9 cellular contexts compared by ENCODE assay signal in the genomic region with DNA sequence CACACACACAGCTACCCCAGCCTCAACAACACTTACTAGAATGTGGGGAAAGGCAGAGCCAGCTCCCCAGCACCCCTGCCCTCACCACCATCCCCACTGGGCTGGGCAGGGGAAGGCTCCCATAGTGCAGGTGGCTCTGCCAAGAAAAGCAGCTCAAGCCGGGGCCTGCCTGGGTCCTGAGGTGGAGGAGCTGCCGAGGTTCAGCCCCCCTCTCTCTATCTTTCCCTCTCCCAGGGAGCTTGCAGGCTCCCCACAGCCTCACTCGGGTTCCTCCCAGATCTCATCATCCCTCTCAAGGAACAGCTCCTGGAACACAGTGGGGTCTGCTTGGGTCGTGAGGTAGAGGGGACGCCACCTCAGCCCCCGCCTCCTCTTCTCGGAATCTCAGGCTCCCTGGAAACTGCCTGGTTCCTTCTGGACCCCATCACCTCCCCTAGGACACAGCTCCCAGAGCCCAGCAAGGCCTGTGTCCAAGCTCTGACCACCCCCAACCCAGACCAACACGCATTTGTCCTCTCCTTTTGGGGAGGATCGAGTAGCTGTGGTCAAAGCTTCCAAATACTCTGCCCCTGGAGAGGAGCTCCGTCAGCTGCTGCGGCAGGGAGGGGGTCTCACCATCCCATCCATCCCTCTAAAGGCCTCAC. TPM values are rescaled to one million over a fixed set of nuclear protein-coding genes. Genes with fewer than 3 reads are reported as not detected.
DNase-seq lines count a peak whose midpoint lies in the region; ATAC-seq, FAIRE-seq and TF ChIP-seq lines count a peak whose summit lies in the region.
"Had no signal": no experiment of that assay in that cellular context is flagged by ENCODE, and none has a peak within 500 bp of the region (broad histone marks: within the 10 kb centered on the region; RNA-seq: fewer than 3 reads in every experiment).

No MANE protein-coding gene starts in this region.

- H4K20me1 ChIP-seq in mammary epithelial cell (ENCODE audit: insufficient read depth, low read length): no peaks in the 10 kb centered on the region

- 0% methylated on average over 1 of the region's 11 CpGs for WGBS in mammary epithelial cell (ENCODE audit: low coverage, missing lambda C conversion rate)

- H3K4me1 ChIP-seq in mammary epithelial cell (ENCODE audit: insufficient read depth, low read length) (peaks cover 55% of the 10 kb centered on the region), kidney (ENCODE audit: control insufficient read depth in 1 of 2, insufficient read depth in 1 of 2, low read depth in 1 of 2, low read length in 2 of 2) (peaks cover 24 to 25% of the 10 kb centered on the region in 2 donors), gastrocnemius medialis (peaks cover 22 to 25% of the 10 kb centered on the region in 2 donors)

- peak overlapping the region; percentile 80 for H3K4me2 ChIP-seq in mammary epithelial cell (ENCODE audit: insufficient read depth, low read depth, low read length)

- H3K4me3 ChIP-seq in mammary epithelial cell (replicated peaks in 1 of 3; ENCODE audit: insufficient read depth in 1 of 3, low read depth in 2 of 3, low read length in 3 of 3): peak overlapping the region; percentile 70 to 88 (median 72)
- H3K4me3 ChIP-seq in kidney (ENCODE audit: low read length in 2 of 2): peak overlapping the region; percentile 80 to 81
- H3K4me3 ChIP-seq in gastrocnemius medialis: peak overlapping the region; percentile 56 to 66 (median 62)

- H3K27ac ChIP-seq in mammary epithelial cell (ENCODE audit: insufficient read depth, low read depth, low read length): peak overlapping the region; percentile 93
- peak overlapping the region; percentile 82 to 90 for H3K27ac ChIP-seq in kidney (ENCODE audit: low read depth in 2 of 2, low read length in 2 of 2)
- H3K27ac ChIP-seq in gastrocnemius medialis: peak overlapping the region; percentile 82 to 88 (median 84)

- in situ Hi-C loops in mammary epithelial cell (cut with MboI; ENCODE audit: low sequenced_read_pairs in 2 of 2) (no loop called here), gastrocnemius medialis (cut with MboI; ENCODE audit: low sequenced_read_pairs in 4 of 4) (no loop called here)

- no peak overlapping the region for H2AFZ ChIP-seq in mammary epithelial cell (ENCODE audit: low read depth, low read length)

- peak; percentile 46 for DNase-seq in GM03348 (ENCODE audit: low spot score)
- DNase-seq in mammary epithelial cell: no peak
- peak; percentile 70 for DNase-seq in kidney
- peak in 1 of 2 donors; percentile 15 for DNase-seq in gastrocnemius medialis
- DNase-seq in midbrain (lab: John Stamatoyannopoulos, UW): no peak
- DNase-seq in middle frontal gyrus (ENCODE audit: extremely low spot score, low spot score): no peak
- DNase-seq: activated T-cell treated with anti-CD3 and anti-CD28 coated beads, Interleukin-2, amount 50 U/mL, for 72 hours had no signal

- H3K36me3 ChIP-seq in mammary epithelial cell (ENCODE audit: insufficient read depth, low read length): peaks cover 9% of the 10 kb centered on the region
- peaks cover 0 to 2% of the 10 kb centered on the region in 2 donors for H3K36me3 ChIP-seq in kidney (ENCODE audit: control insufficient read depth in 1 of 2, insufficient read depth in 2 of 2, low read length in 2 of 2)
- peaks cover 0 to 5% of the 10 kb centered on the region in 2 donors for H3K36me3 ChIP-seq in gastrocnemius medialis

- dilution Hi-C loops in mammary epithelial cell (cut with HindIII; ENCODE audit: low sequenced_read_pairs): no loop called here

- peaks cover 85% of the 10 kb centered on the region for H3K79me2 ChIP-seq in mammary epithelial cell (ENCODE audit: insufficient read depth, low read length)

- TF ChIP-seq POLR2A in gastrocnemius medialis (IDR thresholded peaks at IDR 0.05): no peak

- CTCF ChIA-PET in mammary epithelial cell (lab: Charles Lee; ENCODE audit: low non-redundant PET): interaction anchor here (1.4 to 1.5 kb wide), 2 partner anchors 15 to 40 kb away, joined by 3 to 14 read pairs; partner anchors contain the start of gene S100A13

- peak overlapping the region; percentile 99 for H3K9ac ChIP-seq in mammary epithelial cell (ENCODE audit: insufficient read depth, low read length)
- H3K9ac ChIP-seq in kidney (ENCODE audit: low read length in 2 of 2): peak overlapping the region; percentile 78 to 92

- peak; percentile 1 to 7 for ATAC-seq in gastrocnemius medialis
- no peak for ATAC-seq in HG03432 (IDR thresholded peaks at IDR 0.05; ENCODE audit: unreplicated experiment)
- ATAC-seq in GM18502 (IDR thresholded peaks at IDR 0.05; ENCODE audit: poor library complexity, unreplicated experiment): no peak
- ATAC-seq: activated T-cell treated with anti-CD3 and anti-CD28 coated beads, Interleukin-2, amount 50 U/mL, for 72 hours had no signal

- H3K27me3 ChIP-seq in mammary epithelial cell (ENCODE audit: insufficient read depth, low read length) (no peaks in the 10 kb centered on the region), gastrocnemius medialis (no peaks in the 10 kb centered on the region)

- intact Hi-C loops in mammary epithelial cell (cut with micrococcal nuclease) (no loop called here), kidney (cut with DNase I) (no loop called here), gastrocnemius medialis (cut with DNase I; ENCODE audit: low total_unique reads) (loop anchor here (5.0 kb wide), 1 partner anchor 785 kb away; no protein-coding TSS in a partner anchor)

- no peak for TF ChIP-seq CTCF in mammary epithelial cell (conservative IDR thresholded peaks at IDR 0.05 in 1 of 2, IDR thresholded peaks at IDR 0.05 in 1 of 2; ENCODE audit: extremely low read depth in 1 of 2, insufficient read depth in 1 of 2, low read depth in 1 of 2, low read length in 2 of 2)
- no peak for TF ChIP-seq CTCF in kidney (IDR thresholded peaks at IDR 0.05; ENCODE audit: borderline replicate concordance, extremely low read depth, insufficient read depth)
- no peak for TF ChIP-seq CTCF in gastrocnemius medialis (IDR thresholded peaks at IDR 0.05 in 4 of 5, conservative IDR thresholded peaks at IDR 0.05 in 1 of 5)

- H3K9me3 ChIP-seq in mammary epithelial cell (replicated peaks; ENCODE audit: insufficient read depth, low read length) (no peaks in the 10 kb centered on the region), kidney (ENCODE audit: control insufficient read depth in 1 of 2, low read length in 2 of 2) (no peaks in the 10 kb centered on the region), gastrocnemius medialis (no peaks in the 10 kb centered on the region)

- no TSS peak for BruUV-seq in mammary epithelial cell (replicated peaks; lab: Mats Ljungman, UMichigan)

- no peak for FAIRE-seq in kidney (lab: Jason Lieb, UNC)

RNA-seq across cellular contexts. Expression of gene S100A16, which starts 0.7 kb away (rescaled TPM):
- total RNA-seq in mammary epithelial cell (100 to 1,000 TPM; 661 to 817 TPM), kidney (119 TPM), gastrocnemius medialis (10 to 100 TPM; 21.5 to 52.1 (median 40.7) TPM)
- polyA plus RNA-seq in mammary epithelial cell (2,471 TPM), kidney (ENCODE audit: insufficient read depth, low read depth, low replicate concordance) (174 TPM)
- 817 TPM for polyA minus RNA-seq in mammary epithelial cell
- total RNA-seq: activated T-cell treated with anti-CD3 and anti-CD28 coated beads, Interleukin-2, amount 50 U/mL, for 72 hours had no signal

RNA-seq across cellular contexts. Expression of gene S100A14, which starts 3.9 kb away (rescaled TPM):
- 100 to 1,000 TPM; 396 to 770 TPM for total RNA-seq in mammary epithelial cell
- polyA plus RNA-seq in mammary epithelial cell: 1,954 TPM
- polyA minus RNA-seq in mammary epithelial cell: 968 TPM
- total RNA-seq in kidney: 75.9 TPM
- 35.6 TPM for polyA plus RNA-seq in kidney (ENCODE audit: insufficient read depth, low read depth, low replicate concordance)
- total RNA-seq in gastrocnemius medialis: 1 to 10 TPM in 1 of 4 donors, not detected in 3; 1.8 TPM

RNA-seq across cellular contexts. Expression of gene S100A13, which starts 15.1 kb away (rescaled TPM):
- total RNA-seq in mammary epithelial cell (100 to 1,000 TPM in 1 of 2 donors, 10 to 100 TPM in 1; 72.0 to 213 TPM), kidney (225 TPM), gastrocnemius medialis (100 to 1,000 TPM; 113 to 237 (median 159) TPM)
- polyA plus RNA-seq in mammary epithelial cell (448 TPM), kidney (ENCODE audit: insufficient read depth, low read depth, low replicate concordance) (299 TPM)
- polyA minus RNA-seq in mammary epithelial cell: 78.6 TPM

RNA-seq across cellular contexts. Expression of gene S100A1, which starts 16.0 kb away (rescaled TPM):
- total RNA-seq in mammary epithelial cell (not detected), kidney (83.1 TPM), gastrocnemius medialis (100 to 1,000 TPM; 390 to 932 (median 616) TPM)
- polyA plus RNA-seq in mammary epithelial cell (0.53 TPM), kidney (ENCODE audit: insufficient read depth, low read depth, low replicate concordance) (332 TPM)
- not detected for polyA minus RNA-seq in mammary epithelial cell
- total RNA-seq: activated T-cell treated with anti-CD3 and anti-CD28 coated beads, Interleukin-2, amount 50 U/mL, for 72 hours had no signal

RNA-seq across cellular contexts. Expression of gene CHTOP, which starts 21.6 kb away (rescaled TPM):
- total RNA-seq in mammary epithelial cell (10 to 100 TPM; 36.0 to 64.5 TPM), kidney (83.6 TPM), gastrocnemius medialis (10 to 100 TPM; 49.5 to 73.4 (median 59.1) TPM)
- polyA plus RNA-seq in mammary epithelial cell (52.0 TPM), kidney (ENCODE audit: insufficient read depth, low read depth, low replicate concordance) (71.1 TPM)
- 45.8 TPM for polyA minus RNA-seq in mammary epithelial cell

Comparison
In these comparisons a context has a peak if more than half of its experiments do, and no peak if none do; other contexts are left out.
1. DNase-seq: peak in GM03348 (single experiment) and kidney (single experiment); none in mammary epithelial cell (single experiment), midbrain (single experiment) and middle frontal gyrus (single experiment).
2. ATAC-seq: peak in gastrocnemius medialis (2 of 2); none in HG03432 (single experiment) and GM18502 (single experiment).
3. RNA of gene S100A14, which starts 3.9 kb away (total RNA-seq): 396 to 770 TPM in mammary epithelial cell and 75.9 TPM in kidney (single experiment); 1.8 TPM in gastrocnemius medialis; every median in the first group is over 10 times any median in the second.
4. Peak in every context shown above with its lines, with median percentiles within 50 percentile points of each other: H3K27ac ChIP-seq and H3K4me3 ChIP-seq.